In genomic region chr3:12922881-12923431, GRCh38 we compare ENCODE assay signal across 20 cellular contexts.
"Had no signal": no experiment of that assay in that cellular context is flagged by ENCODE, and none has a peak within 500 bp of the region (broad histone marks: within the 10 kb centered on the region; RNA-seq: fewer than 3 reads in every experiment).

No MANE protein-coding gene starts in this region.

- H3K27me3 ChIP-seq: testis had no signal

- H3K27ac Mint-ChIP-seq: activated CD4-positive, alpha-beta memory T cell treated with anti-CD3 and anti-CD28 coated beads, Interleukin-2, amount 10 ng/mL, durations not matched to agents 7 days and 5 days; activated naive CD4-positive, alpha-beta T cell treated with anti-CD3 and anti-CD28 coated beads for 36 hours; progenitor cell of endocrine pancreas; stimulated activated naive CD8-positive, alpha-beta T cell treated with anti-CD3 and anti-CD28 coated beads, Interleukin-15, amount 100 ng/mL, for 72 hours; T-cell; type B pancreatic cell had no signal

- H3K27ac ChIP-seq: coronary artery, testis had no signal

- H3K9me3 Mint-ChIP-seq: activated CD4-positive, alpha-beta memory T cell treated with anti-CD3 and anti-CD28 coated beads, Interleukin-2, amount 10 ng/mL, durations not matched to agents 7 days and 5 days; activated naive CD4-positive, alpha-beta T cell treated with anti-CD3 and anti-CD28 coated beads for 36 hours; activated T-helper 17 cell treated with anti-CD3 and anti-CD28 coated beads, Interleukin-2, amount 50 U/mL, for 72 hours; stimulated activated naive CD8-positive, alpha-beta T cell treated with anti-CD3 and anti-CD28 coated beads, Interleukin-15, amount 100 ng/mL, for 72 hours; T-cell; type B pancreatic cell had no signal

- H3K4me3 ChIP-seq: coronary artery, testis had no signal

- H3K4me1 Mint-ChIP-seq: activated T-helper 17 cell treated with anti-CD3 and anti-CD28 coated beads, Interleukin-2, amount 50 U/mL, for 72 hours had no signal

- H3K4me3 Mint-ChIP-seq: activated CD4-positive, alpha-beta memory T cell treated with anti-CD3 and anti-CD28 coated beads, Interleukin-2, amount 10 ng/mL, durations not matched to agents 7 days and 5 days; activated naive CD4-positive, alpha-beta T cell treated with anti-CD3 and anti-CD28 coated beads for 36 hours; activated T-helper 17 cell treated with anti-CD3 and anti-CD28 coated beads, Interleukin-2, amount 50 U/mL, for 72 hours; stimulated activated naive CD8-positive, alpha-beta T cell treated with anti-CD3 and anti-CD28 coated beads, Interleukin-15, amount 100 ng/mL, for 72 hours; T-cell; type B pancreatic cell had no signal

- DNase-seq: activated CD4-positive, alpha-beta memory T cell treated with anti-CD3 and anti-CD28 coated beads, Interleukin-2, amount 10 ng/mL, durations not matched to agents 7 days and 5 days; activated CD4-positive, alpha-beta T cell treated with anti-CD3 and anti-CD28 coated beads for 48 hours; activated CD4-positive, CD25-positive, alpha-beta regulatory T cell; activated naive CD4-positive, alpha-beta T cell treated with anti-CD3 and anti-CD28 coated beads for 36 hours; activated T-cell treated with anti-CD3 and anti-CD28 coated beads, Interleukin-2, amount 50 U/mL, for 1 hour; aorta; effector CD8-positive, alpha-beta T cell; hippocampal formation; left cardiac atrium; mammary epithelial cell; stimulated activated CD4-positive, alpha-beta T cell treated with anti-CD3 and anti-CD28 coated beads, Interleukin-12 subunit alpha, Interleukin-12 subunit beta, amount 100 ng/mL, for 4 hours; stimulated activated CD4-positive, alpha-beta T cell treated with anti-CD3 and anti-CD28 coated beads, Interleukin-1b, Interleukin-23, amount 100 ng/mL, for 48 hours; stimulated activated naive CD8-positive, alpha-beta T cell treated with anti-CD3 and anti-CD28 coated beads, Interleukin-15, amount 100 ng/mL, for 72 hours; T-cell; T-helper 9 cell; testis had no signal

- H3K27me3 Mint-ChIP-seq: activated CD4-positive, alpha-beta memory T cell treated with anti-CD3 and anti-CD28 coated beads, Interleukin-2, amount 10 ng/mL, durations not matched to agents 7 days and 5 days; activated T-helper 17 cell treated with anti-CD3 and anti-CD28 coated beads, Interleukin-2, amount 50 U/mL, for 72 hours; progenitor cell of endocrine pancreas; stimulated activated naive CD8-positive, alpha-beta T cell treated with anti-CD3 and anti-CD28 coated beads, Interleukin-15, amount 100 ng/mL, for 72 hours; T-cell; type B pancreatic cell had no signal

- H3K4me1 ChIP-seq: testis had no signal

- ATAC-seq: activated T-helper 17 cell treated with anti-CD3 and anti-CD28 coated beads, Interleukin-2, amount 50 U/mL, for 72 hours; left cardiac atrium; stimulated activated naive CD8-positive, alpha-beta T cell treated with anti-CD3 and anti-CD28 coated beads, Interleukin-15, amount 100 ng/mL, for 72 hours; T-cell had no signal
